ENCODE assay signal across 8 cellular contexts in genomic region chr9:34380511-34381315, GRCh38. TPM values are rescaled to one million over a fixed set of nuclear protein-coding genes. Genes with fewer than 3 reads are reported as not detected.
DNase-seq lines count a peak whose midpoint lies in the region; ATAC-seq and TF ChIP-seq lines count a peak whose summit lies in the region.

No MANE protein-coding gene starts in this region.

- H3K36me3 Mint-ChIP-seq in activated T-helper 17 cell treated with anti-CD3 and anti-CD28 coated beads, Interleukin-2, amount 50 U/mL, for 72 hours (ENCODE audit: low read depth), result no peaks in the 10 kb centered on the region
- H3K36me3 Mint-ChIP-seq in naive B cell, result no peaks in the 10 kb centered on the region
- H3K36me3 Mint-ChIP-seq in stimulated activated effector memory CD8-positive, alpha-beta T cell treated with anti-CD3 and anti-CD28 coated beads, Interleukin-12 subunit alpha, Interleukin-12 subunit beta, amount 100 ng/mL, for 72 hours, result no peaks in the 10 kb centered on the region

- H3K4me1 Mint-ChIP-seq in activated T-helper 17 cell treated with anti-CD3 and anti-CD28 coated beads, Interleukin-2, amount 50 U/mL, for 72 hours, result peaks cover 7% of the 10 kb centered on the region
- peaks cover 35 to 41% (median 36%) of the 10 kb centered on the region in 3 donors for H3K4me1 Mint-ChIP-seq in naive B cell
- peaks cover 43% of the 10 kb centered on the region for H3K4me1 Mint-ChIP-seq in stimulated activated effector memory CD8-positive, alpha-beta T cell treated with anti-CD3 and anti-CD28 coated beads, Interleukin-12 subunit alpha, Interleukin-12 subunit beta, amount 100 ng/mL, for 72 hours

- TF ChIP-seq POLR2A in Peyer's patch (IDR thresholded peaks at IDR 0.05), result peak; percentile 82 to 87

- H3K4me3 ChIP-seq in GM12864 (ENCODE audit: low read depth, low read length) (peak overlapping the region; percentile 43), Peyer's patch (peak overlapping the region; percentile 42 to 61 (median 54)), fibroblast of mammary gland (ENCODE audit: control insufficient read depth, low read depth, low read length) (peak overlapping the region; percentile 52)

- no peak overlapping the region for H3K27ac Mint-ChIP-seq in activated T-helper 17 cell treated with anti-CD3 and anti-CD28 coated beads, Interleukin-2, amount 50 U/mL, for 72 hours
- peak overlapping the region in 3 of 6 donors; percentile 24 to 77 (median 77) for H3K27ac Mint-ChIP-seq in naive B cell
- no peak overlapping the region for H3K27ac Mint-ChIP-seq in stimulated activated effector memory CD8-positive, alpha-beta T cell treated with anti-CD3 and anti-CD28 coated beads, Interleukin-12 subunit alpha, Interleukin-12 subunit beta, amount 100 ng/mL, for 72 hours

- H3K36me3 ChIP-seq in Peyer's patch, result no peaks in the 10 kb centered on the region

- H3K4me1 ChIP-seq in Peyer's patch, result peaks cover 7 to 29% (median 15%) of the 10 kb centered on the region in 4 donors

- no peaks in the 10 kb centered on the region for H3K9me3 ChIP-seq in Peyer's patch

- H3K27me3 ChIP-seq in Peyer's patch, result no peaks in the 10 kb centered on the region

- peak overlapping the region; percentile 80 for H3K4me3 Mint-ChIP-seq in activated T-helper 17 cell treated with anti-CD3 and anti-CD28 coated beads, Interleukin-2, amount 50 U/mL, for 72 hours
- peak overlapping the region; percentile 78 to 92 (median 87) for H3K4me3 Mint-ChIP-seq in naive B cell
- H3K4me3 Mint-ChIP-seq in stimulated activated effector memory CD8-positive, alpha-beta T cell treated with anti-CD3 and anti-CD28 coated beads, Interleukin-12 subunit alpha, Interleukin-12 subunit beta, amount 100 ng/mL, for 72 hours, result peak overlapping the region; percentile 59

- no peaks in the 10 kb centered on the region for H3K27me3 Mint-ChIP-seq in activated T-helper 17 cell treated with anti-CD3 and anti-CD28 coated beads, Interleukin-2, amount 50 U/mL, for 72 hours
- H3K27me3 Mint-ChIP-seq in naive B cell, result peaks cover 0 to 26% (median 12%) of the 10 kb centered on the region in 3 donors

- DNase-seq in GM12864 (ENCODE audit: low read depth), result no peak
- peak; percentile 74 for DNase-seq in HPDE6-E6E7 (ENCODE audit: extremely low spot score)
- peak; percentile 75 to 96 (median 91) for DNase-seq in Peyer's patch
- peak; percentile 59 for DNase-seq in fibroblast of mammary gland (ENCODE audit: low read depth)
- DNase-seq in naive B cell, result peak; percentile 59
- peak; percentile 62 to 84 for DNase-seq in stimulated activated effector memory CD8-positive, alpha-beta T cell treated with anti-CD3 and anti-CD28 coated beads, Interleukin-12 subunit alpha, Interleukin-12 subunit beta, amount 100 ng/mL, for 72 hours (ENCODE audit: low spot score in 2 of 2)

- TF ChIP-seq CTCF in GM12864 (IDR thresholded peaks at IDR 0.05; ENCODE audit: low read depth, low read length, missing control alignments) (no peak), Peyer's patch (IDR thresholded peaks at IDR 0.05) (no peak), fibroblast of mammary gland (conservative IDR thresholded peaks at IDR 0.05; ENCODE audit: control insufficient read depth, insufficient read depth, low read depth, low read length) (no peak)

- no peaks in the 10 kb centered on the region for H3K9me3 Mint-ChIP-seq in activated T-helper 17 cell treated with anti-CD3 and anti-CD28 coated beads, Interleukin-2, amount 50 U/mL, for 72 hours
- no peaks in the 10 kb centered on the region for H3K9me3 Mint-ChIP-seq in naive B cell
- H3K9me3 Mint-ChIP-seq in stimulated activated effector memory CD8-positive, alpha-beta T cell treated with anti-CD3 and anti-CD28 coated beads, Interleukin-12 subunit alpha, Interleukin-12 subunit beta, amount 100 ng/mL, for 72 hours, result no peaks in the 10 kb centered on the region

- peak overlapping the region; percentile 41 to 85 (median 68) for H3K27ac ChIP-seq in Peyer's patch

- ATAC-seq in activated T-helper 17 cell treated with anti-CD3 and anti-CD28 coated beads, Interleukin-2, amount 50 U/mL, for 72 hours (replicated peaks), result peak; percentile 53
- peak; percentile 38 to 40 for ATAC-seq in naive B cell (ENCODE audit: low read depth in 2 of 2)
- peak; percentile 63 for ATAC-seq in stimulated activated effector memory CD8-positive, alpha-beta T cell treated with anti-CD3 and anti-CD28 coated beads, Interleukin-12 subunit alpha, Interleukin-12 subunit beta, amount 100 ng/mL, for 72 hours
- ATAC-seq in GM18907 (IDR thresholded peaks at IDR 0.05; ENCODE audit: unreplicated experiment), result no peak

RNA-seq across cellular contexts. Expression of gene MYORG, which starts 4.0 kb away (rescaled TPM):
- total RNA-seq in Peyer's patch, result 10 to 100 TPM in 3 of 4 donors, 1 to 10 TPM in 1; 7.4 to 97.2 (median 88.3) TPM
- total RNA-seq in activated T-helper 17 cell treated with anti-CD3 and anti-CD28 coated beads, Interleukin-2, amount 50 U/mL, for 72 hours, result 1 to 10 TPM; 1.6 to 3.5 TPM
- polyA plus RNA-seq in naive B cell (ENCODE audit: low read depth in 6 of 6), result under 1 TPM in 2 of 6 donors, not detected in 4; 0.08 to 0.25 TPM

RNA-seq across cellular contexts. Expression of gene NUDT2, which starts 51.3 kb away (rescaled TPM):
- 10 to 100 TPM in 3 of 4 donors, not detected in 1; 13.8 to 20.0 (median 14.7) TPM for total RNA-seq in Peyer's patch
- total RNA-seq in activated T-helper 17 cell treated with anti-CD3 and anti-CD28 coated beads, Interleukin-2, amount 50 U/mL, for 72 hours, result 10 to 100 TPM; 31.2 to 34.9 TPM
- polyA plus RNA-seq in naive B cell (ENCODE audit: low read depth in 6 of 6), result 10 to 100 TPM in 5 of 6 donors, 1 to 10 TPM in 1; 8.6 to 37.0 (median 20.0) TPM

RNA-seq across cellular contexts. Expression of gene KIF24, which starts 51.6 kb away (rescaled TPM):
- total RNA-seq in Peyer's patch, result 1 to 10 TPM; 2.1 to 5.2 (median 2.9) TPM
- 1 to 10 TPM; 4.9 to 7.1 TPM for total RNA-seq in activated T-helper 17 cell treated with anti-CD3 and anti-CD28 coated beads, Interleukin-2, amount 50 U/mL, for 72 hours
- under 1 TPM in 5 of 6 donors, not detected in 1; 0.07 to 0.21 (median 0.12) TPM for polyA plus RNA-seq in naive B cell (ENCODE audit: low read depth in 6 of 6)
